Comparison of ENCODE assay signal across 14 cellular contexts in the genomic region with DNA sequence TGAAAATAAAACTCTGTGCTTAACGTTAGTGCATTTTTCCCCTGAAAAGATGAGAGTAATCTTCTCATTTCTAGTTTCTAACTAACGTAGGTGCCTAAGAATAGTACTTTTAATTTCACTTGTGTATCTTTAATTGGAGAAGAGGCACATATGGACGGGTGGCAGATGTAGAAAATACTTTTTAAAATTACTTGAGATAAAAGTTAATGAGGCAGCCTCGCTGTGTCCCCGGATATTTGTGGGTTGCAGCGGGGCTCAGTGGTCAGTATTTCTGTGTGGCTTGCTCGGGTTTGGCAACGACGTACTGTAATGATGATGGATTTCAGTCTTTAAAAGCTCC. TPM values are rescaled to one million over a fixed set of nuclear protein-coding genes. Genes with fewer than 3 reads are reported as not detected.
DNase-seq lines count a peak whose midpoint lies in the region; ATAC-seq, FAIRE-seq and TF ChIP-seq lines count a peak whose summit lies in the region.
"Had no signal": no experiment of that assay in that cellular context is flagged by ENCODE, and none has a peak within 500 bp of the region (broad histone marks: within the 10 kb centered on the region; RNA-seq: fewer than 3 reads in every experiment).

No MANE protein-coding gene starts in this region.

- no peak for TF ChIP-seq RAD21 in HepG2 (CRISPR knock-in tag; IDR thresholded peaks at IDR 0.05)

- no peaks in the 10 kb centered on the region for H4K20me1 ChIP-seq in HepG2 (ENCODE audit: insufficient read depth, low read length)

- H3K27me3 ChIP-seq in right lobe of liver (no peaks in the 10 kb centered on the region), HepG2 (ENCODE audit: control insufficient read depth in 1 of 2, insufficient read depth in 2 of 2, low read length in 2 of 2) (no peaks in the 10 kb centered on the region), ovary (no peaks in the 10 kb centered on the region), psoas muscle (ENCODE audit: insufficient read depth in 3 of 3, low read length in 2 of 3) (peaks cover 11 to 88% (median 35%) of the 10 kb centered on the region in 3 donors), BE2C (peaks cover 16% of the 10 kb centered on the region)

- H3K27ac ChIP-seq in right lobe of liver (peak overlapping the region; percentile 31 to 49 (median 32)), HepG2 (ENCODE audit: extremely low read length, insufficient read depth, low read length) (no peak overlapping the region), ovary (peak overlapping the region; percentile 77 to 80), psoas muscle (no peak overlapping the region)

- DNase-seq in right lobe of liver (no peak), HepG2 (ENCODE audit: low spot score) (no peak), fibroblast of villous mesenchyme (ENCODE audit: low read depth) (no peak), ovary (no peak), psoas muscle (no peak), BE2C (no peak)
- DNase-seq: activated CD4-positive, alpha-beta memory T cell treated with anti-CD3 and anti-CD28 coated beads for 36 hours; central memory CD4-positive, alpha-beta T cell; KBM-7; NCI-H146; NCI-H524; substantia nigra had no signal

- ATAC-seq in right lobe of liver (no peak), HepG2 (no peak), HG03097 (IDR thresholded peaks at IDR 0.05; ENCODE audit: low FRiP score, unreplicated experiment) (no peak), psoas muscle (no peak), GM18873 (IDR thresholded peaks at IDR 0.05; ENCODE audit: low FRiP score, unreplicated experiment) (no peak)

- in situ Hi-C loops in HepG2 (cut with HindIII; ENCODE audit: extremely low pct_ligation_motif_present, low pct_unique_long_range_greater_than_20kb), result no loop called here

- H3K4me3 ChIP-seq in right lobe of liver (peak overlapping the region in 1 of 3 donors; percentile 6), HepG2 (replicated peaks in 1 of 3; ENCODE audit: insufficient read depth in 1 of 3, low read depth in 2 of 3, low read length in 3 of 3) (no peak overlapping the region), fibroblast of villous mesenchyme (ENCODE audit: low read depth, low read length) (peak overlapping the region; percentile 48), ovary (peak overlapping the region; percentile 51), psoas muscle (no peak overlapping the region), BE2C (ENCODE audit: low read depth, low read length) (no peak overlapping the region)

- intact Hi-C loops in right lobe of liver (cut with DNase I), result loop anchor here in 1 of 2 donors (10.0 kb wide), 1 partner anchor 169 kb away; no protein-coding TSS in a partner anchor
- intact Hi-C loops in HepG2 (cut with micrococcal nuclease; ENCODE audit: unreplicated experiment), result loop anchor here (10.0 kb wide), 2 partner anchors 109 to 151 kb away; no protein-coding TSS in a partner anchor
- intact Hi-C loops in ovary (cut with DNase I), result loop anchor here in 1 of 4 donors (10.0 kb wide), 1 partner anchor 249 kb away; no protein-coding TSS in a partner anchor
- intact Hi-C loops in psoas muscle (cut with DNase I), result loop anchor here in 1 of 2 donors (10.0 kb wide), 1 partner anchor 389 kb away; no protein-coding TSS in a partner anchor

- H3K36me3 ChIP-seq in right lobe of liver (peaks cover 0 to 13% (median 2%) of the 10 kb centered on the region in 4 donors), HepG2 (replicated peaks in 1 of 2; ENCODE audit: control insufficient read depth in 1 of 2, insufficient read depth in 2 of 2, low read length in 2 of 2) (no peaks in the 10 kb centered on the region; a peak in 1 of 5 replicates), ovary (no peaks in the 10 kb centered on the region), psoas muscle (ENCODE audit: insufficient read depth in 1 of 2, low read depth in 1 of 2) (no peaks in the 10 kb centered on the region), BE2C (no peaks in the 10 kb centered on the region)

- BruUV-seq in HepG2 (replicated peaks; lab: Mats Ljungman, UMichigan), result no TSS peak

- TF ChIP-seq POLR2A in right lobe of liver (IDR thresholded peaks at IDR 0.05) (no peak), HepG2 (IDR thresholded peaks at IDR 0.05; ENCODE audit: insufficient read depth in 1 of 2, low read depth in 2 of 2, low read length in 2 of 2) (no peak), ovary (IDR thresholded peaks at IDR 0.05) (no peak)

- H3K9me3 ChIP-seq in right lobe of liver, result no peaks in the 10 kb centered on the region
- no peaks in the 10 kb centered on the region for H3K9me3 ChIP-seq in HepG2 (ENCODE audit: low read length)
- no peaks in the 10 kb centered on the region for H3K9me3 ChIP-seq in ovary
- no peaks in the 10 kb centered on the region for H3K9me3 ChIP-seq in psoas muscle
- no peaks in the 10 kb centered on the region for H3K9me3 ChIP-seq in BE2C

- no peak overlapping the region for H2AFZ ChIP-seq in HepG2 (ENCODE audit: low read length)

- 40% methylated on average over 9 of the region's 9 CpGs for WGBS in right lobe of liver (ENCODE audit: insufficient coverage, low coverage, low lambda C conversion rate, missing lambda C conversion rate)
- 94% methylated on average over 9 of the region's 9 CpGs for WGBS in HepG2 (ENCODE audit: low lambda C conversion rate)
- WGBS in ovary, 3 donors, result 9 to 18% (median 11%) methylated on average over 9 of the region's 9 CpGs
- 30 to 35% (median 33%) methylated on average over 9 of the region's 9 CpGs for WGBS in psoas muscle, 3 donors

- TF ChIP-seq EP300 in HepG2 (IDR thresholded peaks at IDR 0.05; ENCODE audit: low read depth in 2 of 2, low read length in 2 of 2) (no peak), HepG2 (CRISPR knock-in tag; IDR thresholded peaks at IDR 0.05; ENCODE audit: borderline replicate concordance) (no peak), ovary (IDR thresholded peaks at IDR 0.05) (no peak)

- peaks cover 3% of the 10 kb centered on the region for H3K79me2 ChIP-seq in HepG2 (ENCODE audit: insufficient read depth, low read length)

- CTCF ChIA-PET in HepG2 (lab: Yijun Ruan, JAX; ENCODE audit: low intra/inter-chr PET ratio, low total read pairs), result no interaction called here

- TF ChIP-seq CTCF in right lobe of liver (IDR thresholded peaks at IDR 0.05) (no peak), HepG2 (CRISPR knock-in tag; IDR thresholded peaks at IDR 0.05) (no peak), fibroblast of villous mesenchyme (IDR thresholded peaks at IDR 0.05; ENCODE audit: insufficient read depth, low read depth, low read length) (no peak), ovary (IDR thresholded peaks at IDR 0.05) (no peak), psoas muscle (IDR thresholded peaks at IDR 0.05) (no peak), BE2C (IDR thresholded peaks at IDR 0.05; ENCODE audit: low read depth, low read length) (no peak)

- POLR2A ChIA-PET in HepG2 (lab: Yijun Ruan, JAX), result interaction anchor here (1.0 kb wide), 1 partner anchor 18 kb away, joined by 4 read pairs; no protein-coding TSS in a partner anchor

- no peak for FAIRE-seq in HepG2 (lab: Jason Lieb, UNC)

- no peak overlapping the region for H3K9ac ChIP-seq in HepG2 (ENCODE audit: insufficient read depth, low read depth, low read length)

- H3K4me2 ChIP-seq in HepG2 (ENCODE audit: low read depth, low read length), result no peak overlapping the region

- H3K4me1 ChIP-seq in right lobe of liver (peaks cover 0 to 4% (median 0%) of the 10 kb centered on the region in 4 donors), HepG2 (ENCODE audit: insufficient read depth, low read length) (peaks cover 36% of the 10 kb centered on the region), ovary (ENCODE audit: insufficient read depth) (peaks cover 9% of the 10 kb centered on the region), psoas muscle (no peaks in the 10 kb centered on the region), BE2C (no peaks in the 10 kb centered on the region)

TF ChIP-seq in HepG2, 621 proteins besides CTCF, POLR2A, EP300 and RAD21 (continues in another document):
- TF ChIP-seq PAF1 (CRISPR knock-in tag; IDR thresholded peaks at IDR 0.05), result no peak

RNA-seq across cellular contexts. Expression of a gene that starts 6.9 kb away (rescaled TPM):
- 10 to 100 TPM in 3 of 6 experiments, 1 to 10 TPM in 3; 8.0 to 14.0 (median 9.5) TPM for total RNA-seq in right lobe of liver
- total RNA-seq in HepG2 (2016; rRNA removed; fragmentation: Illumina TruSeq; extraction: Trizol), result 2.9 and 3.2 TPM in 2 replicates
- total RNA-seq in HepG2 (2016; cell fraction: cytosol; rRNA removed; fragmentation: Illumina TruSeq; extraction: Trizol; ENCODE audit: low read depth), result 0.53 and 0.71 TPM in 2 replicates
- 2.5 and 3.4 TPM in 2 replicates for total RNA-seq in HepG2 (2016; cell fraction: insoluble cytoplasmic fraction; rRNA removed; fragmentation: Illumina TruSeq; extraction: Trizol)
- total RNA-seq in HepG2 (2016; cell fraction: membrane; rRNA removed; fragmentation: Illumina TruSeq; extraction: Trizol), result 2.1 and 2.4 TPM in 2 replicates
- 2.9 and 3.3 TPM in 2 replicates for total RNA-seq in HepG2 (2016; cell fraction: nucleus; rRNA removed; fragmentation: Illumina TruSeq; extraction: Trizol)
- polyA plus RNA-seq in HepG2 (2011; rRNA removed), result 0.84 and 0.95 TPM in 2 replicates
- 0.38 and 0.39 TPM in 2 replicates for polyA plus RNA-seq in HepG2 (2011; cell fraction: cytosol; rRNA removed)
- 1.6 and 2.6 TPM in 2 replicates for polyA plus RNA-seq in HepG2 (2011; cell fraction: nucleus; rRNA removed)
- polyA plus RNA-seq in HepG2 (2012), result 0.52 and 0.87 TPM in 2 replicates
- 0.33 and 0.35 TPM in 2 replicates for polyA plus RNA-seq in HepG2 (2016; cell fraction: cytosol; fragmentation: Illumina TruSeq; extraction: Trizol; ENCODE audit: low read depth)
- polyA plus RNA-seq in HepG2 (2016; cell fraction: insoluble cytoplasmic fraction; fragmentation: Illumina TruSeq; extraction: Trizol; ENCODE audit: low read depth), result 3.6 and 4.5 TPM in 2 replicates
- 0.98 and 1.2 TPM in 2 replicates for polyA plus RNA-seq in HepG2 (2016; cell fraction: membrane; fragmentation: Illumina TruSeq; extraction: Trizol; ENCODE audit: low read depth)
- polyA plus RNA-seq in HepG2 (2016; cell fraction: nucleus; fragmentation: Illumina TruSeq; extraction: Trizol; ENCODE audit: insufficient read depth, low read depth), result 4.1 and 6.0 TPM in 2 replicates
- 1.2 and 1.3 TPM in 2 replicates for polyA minus RNA-seq in HepG2 (2011; rRNA and poly(A)+ RNA removed; ENCODE audit: low replicate concordance)
- 0.89 and 1.1 TPM in 2 replicates for polyA minus RNA-seq in HepG2 (2011; cell fraction: cytosol; rRNA and poly(A)+ RNA removed)
- 2.0 and 3.2 TPM in 2 replicates for polyA minus RNA-seq in HepG2 (2011; cell fraction: nucleus; rRNA and poly(A)+ RNA removed)
- 5.2 and 8.7 TPM in 2 replicates for total RNA-seq in fibroblast of villous mesenchyme
- 100 to 1,000 TPM in 5 of 7 donors, 10 to 100 TPM in 2; 82.4 to 221 (median 140) TPM for total RNA-seq in ovary
- 10 to 100 TPM; 30.2 to 54.0 TPM for polyA plus RNA-seq in ovary
- under 1 TPM; 0.53 to 0.92 (median 0.81) TPM for total RNA-seq in psoas muscle
- polyA plus RNA-seq in psoas muscle, result under 1 TPM; 0.27 to 0.36 (median 0.35) TPM
- polyA plus RNA-seq in BE2C (2012; ENCODE audit: insufficient read depth, insufficient read length, low read depth), result 0.15 TPM

Comparison
In these comparisons a context has a peak if more than half of its experiments do, and no peak if none do; other contexts are left out.
1. H3K27ac ChIP-seq: peak in right lobe of liver (3 of 3) and ovary (2 of 2); none in HepG2 (single experiment) and psoas muscle (single experiment).
2. H3K4me3 ChIP-seq: peak in fibroblast of villous mesenchyme (single experiment) and ovary (single experiment); none in HepG2 (0 of 3), psoas muscle (single experiment) and BE2C (single experiment).